Comparison of ENCODE assay signal across 2 cellular contexts in genomic region chr17:61520897-61521296, GRCh38.
TF ChIP-seq lines count a peak whose summit lies in the region.

No MANE protein-coding gene starts in this region.

TF ChIP-seq in GM12878, 131 proteins besides CTCF, POLR2A, EP300 and RAD21:
- TF ChIP-seq NFXL1 (IDR thresholded peaks at IDR 0.05; ENCODE audit: borderline replicate concordance) (peak; percentile 78), FOXK2 (IDR thresholded peaks at IDR 0.05) (no peak)

TF ChIP-seq in K562, 482 proteins besides CTCF, POLR2A, EP300 and RAD21:
- TF ChIP-seq FOXJ3 (CRISPR knock-in tag; IDR thresholded peaks at IDR 0.05) (no peak), NCOA1 (IDR thresholded peaks at IDR 0.05; ENCODE audit: low read depth) (no peak), DLX4 (CRISPR knock-in tag; IDR thresholded peaks at IDR 0.05) (no peak), ZBTB11 (CRISPR knock-in tag; IDR thresholded peaks at IDR 0.05) (peak in 1 of 3 experiments; percentile 59; a peak in 2 of 6 replicates), AFF4 (CRISPR knock-in tag; IDR thresholded peaks at IDR 0.05) (no peak), TEAD2 (tag; IDR thresholded peaks at IDR 0.05) (no peak), ZBTB17 (CRISPR knock-in tag; IDR thresholded peaks at IDR 0.05) (no peak), MITF (IDR thresholded peaks at IDR 0.05) (no peak), EWSR1 (IDR thresholded peaks at IDR 0.05; ENCODE audit: borderline replicate concordance, low read depth, partially characterized antibody) (peak; percentile 68), ZBTB2 (IDR thresholded peaks at IDR 0.05) (no peak), ZNF79 (CRISPR knock-in tag; IDR thresholded peaks at IDR 0.05; ENCODE audit: low read depth) (no peak), ZNF212 (CRISPR knock-in tag; IDR thresholded peaks at IDR 0.05) (no peak), ZC3H11A (IDR thresholded peaks at IDR 0.05; ENCODE audit: low read depth, low read length) (no peak), STAT5B (CRISPR knock-in tag; IDR thresholded peaks at IDR 0.05) (no peak), IFI16 (CRISPR knock-in tag; IDR thresholded peaks at IDR 0.05) (no peak)
